In genomic region chr14:102717211-102717610, GRCh38 we compare ENCODE assay signal across 24 cellular contexts.
DNase-seq lines count a peak whose midpoint lies in the region; ATAC-seq, FAIRE-seq and TF ChIP-seq lines count a peak whose summit lies in the region.
"Had no signal": no experiment of that assay in that cellular context is flagged by ENCODE, and none has a peak within 500 bp of the region (broad histone marks: within the 10 kb centered on the region; RNA-seq: fewer than 3 reads in every experiment).

No MANE protein-coding gene starts in this region.

- H3K4me3 Mint-ChIP-seq in stimulated activated effector memory CD8-positive, alpha-beta T cell treated with anti-CD3 and anti-CD28 coated beads, Interleukin-12 subunit alpha, Interleukin-12 subunit beta, amount 100 ng/mL, for 72 hours: no peak overlapping the region
- H3K4me3 Mint-ChIP-seq: effector memory CD8-positive, alpha-beta T cell had no signal

- H3K9me3 Mint-ChIP-seq in stimulated activated effector memory CD8-positive, alpha-beta T cell treated with anti-CD3 and anti-CD28 coated beads, Interleukin-12 subunit alpha, Interleukin-12 subunit beta, amount 100 ng/mL, for 72 hours: no peaks in the 10 kb centered on the region
- H3K9me3 Mint-ChIP-seq: effector memory CD8-positive, alpha-beta T cell had no signal

- DNase-seq in cardiac muscle cell (ENCODE audit: low read depth in 1 of 2, low spot score in 1 of 2) (peak in 1 of 2 donors; percentile 32), Right ventricle myocardium inferior (ENCODE audit: missing footprints) (no peak), SJCRH30 (peak; percentile 71 to 81), GM12878 (ENCODE audit: low read depth, low spot score) (no peak), spleen (no peak), cerebellum (ENCODE audit: low spot score) (no peak)
- DNase-seq in stimulated activated effector memory CD8-positive, alpha-beta T cell treated with anti-CD3 and anti-CD28 coated beads, Interleukin-12 subunit alpha, Interleukin-12 subunit beta, amount 100 ng/mL, for 72 hours (ENCODE audit: low spot score in 2 of 2): no peak
- DNase-seq: activated CD4-positive, alpha-beta T cell treated with anti-CD3 and anti-CD28 coated beads, Interleukin-2, amount 50 U/mL, for 4 hours; cerebellar nuclear complex; DMS79; effector memory CD8-positive, alpha-beta T cell; H7; heart right ventricle; mammary epithelial cell; NCI-H187; SHP77 treated with DMSO at 0.1 percent for 48 hours; stimulated activated CD4-positive, alpha-beta T cell treated with anti-CD3 and anti-CD28 coated beads, Interleukin-1b, Interleukin-23, amount 100 ng/mL, for 48 hours; substantia nigra; T1000 had no signal

- RAD21 ChIA-PET in GM12878 (lab: Charles Lee; ENCODE audit: unreplicated experiment): interaction anchor here (0.7 kb wide), 1 partner anchor 23 kb away, joined by 4 read pairs; no protein-coding TSS in a partner anchor

- intact Hi-C loops in Right ventricle myocardium inferior (cut with DNase I) (no loop called here), GM12878 (cut with micrococcal nuclease; ENCODE audit: unreplicated experiment) (no loop called here), spleen (cut with DNase I; ENCODE audit: low total_unique reads) (no loop called here)

- H3K27ac Mint-ChIP-seq in stimulated activated effector memory CD8-positive, alpha-beta T cell treated with anti-CD3 and anti-CD28 coated beads, Interleukin-12 subunit alpha, Interleukin-12 subunit beta, amount 100 ng/mL, for 72 hours: peak overlapping the region; percentile 48
- H3K27ac Mint-ChIP-seq: effector memory CD8-positive, alpha-beta T cell had no signal

- TF ChIP-seq POLR2A in GM12878 (IDR thresholded peaks at IDR 0.05; ENCODE audit: low read depth, low read length): no peak
- no peak for TF ChIP-seq POLR2A in spleen (IDR thresholded peaks at IDR 0.05)

- 100% methylated on average over 5 of the region's 5 CpGs for WGBS in GM12878 (ENCODE audit: insufficient coverage, insufficient replicate concordance, low lambda C conversion rate, missing lambda C conversion rate)
- 42 to 72% (median 65%) methylated on average over 5 of the region's 5 CpGs for WGBS in spleen, 5 donors

- H3K4me1 ChIP-seq in cardiac muscle cell (ENCODE audit: low read depth): peaks cover 9% of the 10 kb centered on the region
- peaks cover 10% of the 10 kb centered on the region for H3K4me1 ChIP-seq in SJCRH30
- H3K4me1 ChIP-seq in GM12878 (ENCODE audit: control insufficient read depth, insufficient read depth, low read length): peaks cover 3% of the 10 kb centered on the region; the same call in 1 of the 2 replicates
- peaks cover 0 to 7% (median 0%) of the 10 kb centered on the region in 6 donors for H3K4me1 ChIP-seq in spleen
- H3K4me1 ChIP-seq: heart right ventricle, right atrium auricular region, vagina had no signal

- peak overlapping the region; percentile 15 for H3K27ac ChIP-seq in cardiac muscle cell
- no peak overlapping the region for H3K27ac ChIP-seq in SJCRH30
- H3K27ac ChIP-seq in GM12878 (ENCODE audit: control insufficient read depth, insufficient read depth): no peak overlapping the region
- H3K27ac ChIP-seq in spleen: no peak overlapping the region
- H3K27ac ChIP-seq: A549, heart right ventricle, right atrium auricular region, vagina had no signal

- H4K20me1 ChIP-seq in GM12878 (ENCODE audit: control insufficient read depth, insufficient read depth): no peaks in the 10 kb centered on the region

- CTCF ChIA-PET in GM12878 (lab: Yijun Ruan, JAX): interaction anchor here (1.3 to 1.5 kb wide), 2 partner anchors 10 to 56 kb away, joined by 3 read pairs; no protein-coding TSS in a partner anchor

- H3K9me3 ChIP-seq in cardiac muscle cell (ENCODE audit: low read depth): no peaks in the 10 kb centered on the region
- no peaks in the 10 kb centered on the region for H3K9me3 ChIP-seq in SJCRH30 (replicated peaks)
- H3K9me3 ChIP-seq in GM12878 (replicated peaks; ENCODE audit: control insufficient read depth, insufficient read depth, low read length): no peaks in the 10 kb centered on the region
- H3K9me3 ChIP-seq in spleen: no peaks in the 10 kb centered on the region
- H3K9me3 ChIP-seq: A549, heart right ventricle, neutrophil, right atrium auricular region, vagina had no signal

- no peak for TF ChIP-seq RAD21 in GM12878 (IDR thresholded peaks at IDR 0.05; ENCODE audit: insufficient read depth, low read depth, low read length)

- POLR2A ChIA-PET in GM12878 (lab: Charles Lee): interaction anchor here (0.5 to 0.6 kb wide), 2 partner anchors 38 to 48 kb away, joined by 3 to 6 read pairs; no protein-coding TSS in a partner anchor

- no peak overlapping the region for H2AFZ ChIP-seq in GM12878 (ENCODE audit: control insufficient read depth, low read depth, low read length)

- H3K4me2 ChIP-seq in GM12878 (ENCODE audit: control insufficient read depth, insufficient read depth): no peak overlapping the region
- H3K4me2 ChIP-seq: A549 had no signal

- H3K9ac ChIP-seq in GM12878 (ENCODE audit: control insufficient read depth, insufficient read depth, low read length): no peak overlapping the region

- in situ Hi-C loops in GM12878 (cut with MboI): no loop called here

- H3K27me3 ChIP-seq in cardiac muscle cell (no peaks in the 10 kb centered on the region), SJCRH30 (no peaks in the 10 kb centered on the region), GM12878 (replicated peaks in 1 of 2; ENCODE audit: control insufficient read depth in 2 of 2, insufficient read depth in 2 of 2, low read length in 1 of 2) (no peaks in the 10 kb centered on the region), spleen (replicated peaks in 1 of 7) (no peaks in the 10 kb centered on the region)
- H3K27me3 ChIP-seq: heart right ventricle, neutrophil, right atrium auricular region, vagina had no signal

- peaks cover 12% of the 10 kb centered on the region for H3K36me3 ChIP-seq in cardiac muscle cell
- H3K36me3 ChIP-seq in SJCRH30: peaks cover 17% of the 10 kb centered on the region
- peaks cover 6 to 29% of the 10 kb centered on the region in 2 experiments for H3K36me3 ChIP-seq in GM12878 (ENCODE audit: control insufficient read depth in 2 of 2, insufficient read depth in 2 of 2, low read length in 1 of 2)
- peaks cover 0 to 92% (median 19%) of the 10 kb centered on the region in 6 donors for H3K36me3 ChIP-seq in spleen

- peaks cover 7% of the 10 kb centered on the region for H3K4me1 Mint-ChIP-seq in stimulated activated effector memory CD8-positive, alpha-beta T cell treated with anti-CD3 and anti-CD28 coated beads, Interleukin-12 subunit alpha, Interleukin-12 subunit beta, amount 100 ng/mL, for 72 hours

- TF ChIP-seq EP300 in GM12878 (IDR thresholded peaks at IDR 0.05; ENCODE audit: borderline replicate concordance in 1 of 2, control insufficient read depth in 1 of 2, low read depth in 2 of 2, low read length in 2 of 2): no peak

- TF ChIP-seq CTCF in cardiac muscle cell (IDR thresholded peaks at IDR 0.05; ENCODE audit: low read depth, low read length): no peak
- no peak for TF ChIP-seq CTCF in GM12878 (IDR thresholded peaks at IDR 0.05 in 2 of 3, conservative IDR thresholded peaks at IDR 0.05 in 1 of 3; ENCODE audit: control insufficient read depth in 2 of 3, extremely low read depth in 1 of 3, insufficient read depth in 1 of 3, low read depth in 3 of 3, low read length in 3 of 3)
- no peak for TF ChIP-seq CTCF in spleen (IDR thresholded peaks at IDR 0.05 in 8 of 11, conservative IDR thresholded peaks at IDR 0.05 in 3 of 11)

- FAIRE-seq in GM12878 (lab: Jason Lieb, UNC): peak; percentile 41
- FAIRE-seq: A549 had no signal

- H3K4me3 ChIP-seq in cardiac muscle cell (no peak overlapping the region), SJCRH30 (no peak overlapping the region), GM12878 (no peak overlapping the region), spleen (no peak overlapping the region)
- H3K4me3 ChIP-seq: A549, heart right ventricle, right atrium auricular region, vagina had no signal

- H3K79me2 ChIP-seq in GM12878 (ENCODE audit: control insufficient read depth, insufficient read depth, low read length): no peaks in the 10 kb centered on the region

- no TSS peak for BruUV-seq in GM12878 (replicated peaks; lab: Mats Ljungman, UMichigan)

- SMC1A ChIA-PET in GM12878 (lab: Charles Lee; ENCODE audit: uncharacterized antibody, unreplicated experiment): interaction anchor here (1.2 kb wide), 1 partner anchor 21 kb away, joined by 3 read pairs; no protein-coding TSS in a partner anchor

- H3K36me3 Mint-ChIP-seq in stimulated activated effector memory CD8-positive, alpha-beta T cell treated with anti-CD3 and anti-CD28 coated beads, Interleukin-12 subunit alpha, Interleukin-12 subunit beta, amount 100 ng/mL, for 72 hours: peaks cover 62% of the 10 kb centered on the region

- ATAC-seq in Right ventricle myocardium inferior (no peak), GM12878 (no peak), GM21619 (IDR thresholded peaks at IDR 0.05; ENCODE audit: unreplicated experiment) (no peak)
- no peak for ATAC-seq in stimulated activated effector memory CD8-positive, alpha-beta T cell treated with anti-CD3 and anti-CD28 coated beads, Interleukin-12 subunit alpha, Interleukin-12 subunit beta, amount 100 ng/mL, for 72 hours
- ATAC-seq: A549; effector memory CD8-positive, alpha-beta T cell; heart right ventricle had no signal

TF ChIP-seq in GM12878, 131 proteins besides CTCF, POLR2A, EP300 and RAD21:
- TF ChIP-seq DPF2 (IDR thresholded peaks at IDR 0.05): no peak
- TF ChIP-seq RUNX3 (IDR thresholded peaks at IDR 0.05; ENCODE audit: low read length): peak; percentile 49

Comparison
In these comparisons a context has a peak if more than half of its experiments do, and no peak if none do; other contexts are left out.
1. DNase-seq: peak in SJCRH30 (2 of 2); none in Right ventricle myocardium inferior (single experiment), GM12878 (single experiment), stimulated activated effector memory CD8-positive, alpha-beta T cell treated with anti-CD3 and anti-CD28 coated beads, Interleukin-12 subunit alpha, Interleukin-12 subunit beta, amount 100 ng/mL, for 72 hours (0 of 2), spleen (single experiment) and cerebellum (single experiment).